In the genomic region with DNA sequence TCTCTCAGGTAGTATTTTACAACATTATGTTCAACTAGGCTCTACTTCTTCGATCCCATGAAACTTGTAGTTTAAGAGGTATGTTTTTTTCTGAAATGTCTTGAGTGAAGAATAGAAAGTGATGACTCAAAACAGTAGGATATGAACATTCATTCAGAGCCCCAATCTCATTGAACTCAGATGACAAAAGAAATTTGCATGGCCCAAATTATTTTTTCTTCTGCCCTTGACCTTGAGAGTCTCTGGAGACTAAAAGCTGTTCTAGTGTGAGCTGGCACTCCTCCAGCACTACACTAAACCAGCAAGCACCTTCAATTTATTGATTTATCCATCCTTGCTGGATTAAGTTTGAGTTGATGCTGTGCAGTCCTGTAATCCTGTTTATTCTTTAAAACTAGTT, we compare ENCODE assay signal across 9 cellular contexts. TPM values are rescaled to one million over a fixed set of nuclear protein-coding genes. Genes with fewer than 3 reads are reported as not detected.
A peak's percentile ranks its signal among the peaks of the same experiment; 100 is the strongest.
DNase-seq lines count a peak whose midpoint lies in the region; ATAC-seq and TF ChIP-seq lines count a peak whose summit lies in the region.
"Had no signal": no experiment of that assay in that cellular context is flagged by ENCODE, and none has a peak within 500 bp of the region (broad histone marks: within the 10 kb centered on the region; RNA-seq: fewer than 3 reads in every experiment).

No MANE protein-coding gene starts in this region.

- H3K9me3 ChIP-seq in sigmoid colon, result no peaks in the 10 kb centered on the region

- H3K27me3 ChIP-seq in sigmoid colon (no peaks in the 10 kb centered on the region), H7 (ENCODE audit: control insufficient read depth, insufficient read depth, low read length) (peaks cover 36% of the 10 kb centered on the region)

- WGBS in sigmoid colon, 2 donors, result 78 to 82% methylated on average over 1 of the region's 1 CpG

- H3K36me3 ChIP-seq in sigmoid colon (no peaks in the 10 kb centered on the region), H7 (replicated peaks; ENCODE audit: control insufficient read depth, insufficient read depth, low read length) (no peaks in the 10 kb centered on the region)

- H3K27ac ChIP-seq in sigmoid colon, result peak overlapping the region in 2 of 4 donors; percentile 42 to 49
- H3K27ac ChIP-seq: skin epidermis had no signal

- in situ Hi-C loops in G401 (cut with HindIII; ENCODE audit: low sequenced_read_pairs), result no loop called here

- intact Hi-C loops in sigmoid colon (cut with DNase I), result no loop called here

- DNase-seq in G401 (ENCODE audit: low spot score), result peak; percentile 10
- peak; percentile 5 for DNase-seq in NCI-H187 treated with DMSO at 0.1 percent for 48 hours (lab: John Stamatoyannopoulos, UW)
- no peak for DNase-seq in Ammon's horn (ENCODE audit: low spot score)
- no peak for DNase-seq in sigmoid colon
- DNase-seq in activated T-cell treated with anti-CD3 and anti-CD28 coated beads, Interleukin-2, amount 50 U/mL, for 1 hour, result no peak
- no peak for DNase-seq in H7

- H3K4me3 ChIP-seq in sigmoid colon, result no peak overlapping the region
- no peak overlapping the region for H3K4me3 ChIP-seq in H7 (ENCODE audit: insufficient read depth, low read depth, low read length)
- H3K4me3 ChIP-seq: skin epidermis had no signal

- ATAC-seq in GM19035 (IDR thresholded peaks at IDR 0.05; ENCODE audit: unreplicated experiment) (peak; percentile 70), HG02852 (IDR thresholded peaks at IDR 0.05; ENCODE audit: unreplicated experiment) (peak; percentile 78)

- TF ChIP-seq EP300 in sigmoid colon (IDR thresholded peaks at IDR 0.05), result no peak

- peaks cover 0 to 52% (median 37%) of the 10 kb centered on the region in 4 donors for H3K4me1 ChIP-seq in sigmoid colon

- TF ChIP-seq POLR2A in sigmoid colon (IDR thresholded peaks at IDR 0.05), result no peak

- no peak for TF ChIP-seq CTCF in sigmoid colon (IDR thresholded peaks at IDR 0.05)

RNA-seq across cellular contexts. Expression of a gene that starts 4.0 kb away (rescaled TPM):
- total RNA-seq in G401 (2014; rRNA removed; shearing (Covaris generic)), result 0.06 and 0.10 TPM in 2 replicates
- total RNA-seq in sigmoid colon, result 10 to 100 TPM in 3 of 4 donors, 1 to 10 TPM in 1; 9.4 to 30.7 (median 18.2) TPM
- 1 to 10 TPM in 2 of 3 donors, under 1 TPM in 1; 0.69 to 2.5 (median 1.2) TPM for polyA plus RNA-seq in sigmoid colon
- total RNA-seq in H7 (2014; rRNA removed; shearing (Covaris generic)), result 0.31 and 0.74 TPM in 2 replicates

Comparison
In these comparisons a context has a peak if more than half of its experiments do, and no peak if none do; other contexts are left out.
1. DNase-seq: peak in G401 (single experiment) and NCI-H187 treated with DMSO at 0.1 percent for 48 hours (single experiment); none in Ammon's horn (single experiment), sigmoid colon (single experiment), activated T-cell treated with anti-CD3 and anti-CD28 coated beads, Interleukin-2, amount 50 U/mL, for 1 hour (single experiment) and H7 (single experiment).